1 cellular context compared by ENCODE assay signal in the genomic region with DNA sequence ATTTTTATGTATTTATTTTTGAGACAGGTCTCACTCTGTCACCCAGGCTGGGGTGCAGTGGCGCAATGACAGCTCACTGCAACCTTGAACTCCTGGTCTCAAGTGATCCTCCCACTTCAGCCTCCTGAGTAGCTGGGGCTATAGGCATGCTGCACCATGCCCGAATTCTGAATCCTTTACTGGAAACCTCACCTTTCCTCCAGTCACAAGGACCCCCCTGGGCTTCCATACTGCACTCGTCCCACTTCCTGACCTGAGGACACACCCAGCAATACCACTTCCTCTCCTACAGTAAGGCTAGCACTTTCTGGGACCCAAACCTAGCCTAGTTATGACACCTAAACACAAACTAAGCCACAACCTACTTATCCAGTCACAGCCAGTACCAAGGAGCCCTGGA.
TF ChIP-seq lines count a peak whose summit lies in the region.

No MANE protein-coding gene starts in this region.

TF ChIP-seq in K562, 482 proteins besides CTCF, POLR2A, EP300 and RAD21 (continued from another document and continues in another):
- TF ChIP-seq, protein P1, sequence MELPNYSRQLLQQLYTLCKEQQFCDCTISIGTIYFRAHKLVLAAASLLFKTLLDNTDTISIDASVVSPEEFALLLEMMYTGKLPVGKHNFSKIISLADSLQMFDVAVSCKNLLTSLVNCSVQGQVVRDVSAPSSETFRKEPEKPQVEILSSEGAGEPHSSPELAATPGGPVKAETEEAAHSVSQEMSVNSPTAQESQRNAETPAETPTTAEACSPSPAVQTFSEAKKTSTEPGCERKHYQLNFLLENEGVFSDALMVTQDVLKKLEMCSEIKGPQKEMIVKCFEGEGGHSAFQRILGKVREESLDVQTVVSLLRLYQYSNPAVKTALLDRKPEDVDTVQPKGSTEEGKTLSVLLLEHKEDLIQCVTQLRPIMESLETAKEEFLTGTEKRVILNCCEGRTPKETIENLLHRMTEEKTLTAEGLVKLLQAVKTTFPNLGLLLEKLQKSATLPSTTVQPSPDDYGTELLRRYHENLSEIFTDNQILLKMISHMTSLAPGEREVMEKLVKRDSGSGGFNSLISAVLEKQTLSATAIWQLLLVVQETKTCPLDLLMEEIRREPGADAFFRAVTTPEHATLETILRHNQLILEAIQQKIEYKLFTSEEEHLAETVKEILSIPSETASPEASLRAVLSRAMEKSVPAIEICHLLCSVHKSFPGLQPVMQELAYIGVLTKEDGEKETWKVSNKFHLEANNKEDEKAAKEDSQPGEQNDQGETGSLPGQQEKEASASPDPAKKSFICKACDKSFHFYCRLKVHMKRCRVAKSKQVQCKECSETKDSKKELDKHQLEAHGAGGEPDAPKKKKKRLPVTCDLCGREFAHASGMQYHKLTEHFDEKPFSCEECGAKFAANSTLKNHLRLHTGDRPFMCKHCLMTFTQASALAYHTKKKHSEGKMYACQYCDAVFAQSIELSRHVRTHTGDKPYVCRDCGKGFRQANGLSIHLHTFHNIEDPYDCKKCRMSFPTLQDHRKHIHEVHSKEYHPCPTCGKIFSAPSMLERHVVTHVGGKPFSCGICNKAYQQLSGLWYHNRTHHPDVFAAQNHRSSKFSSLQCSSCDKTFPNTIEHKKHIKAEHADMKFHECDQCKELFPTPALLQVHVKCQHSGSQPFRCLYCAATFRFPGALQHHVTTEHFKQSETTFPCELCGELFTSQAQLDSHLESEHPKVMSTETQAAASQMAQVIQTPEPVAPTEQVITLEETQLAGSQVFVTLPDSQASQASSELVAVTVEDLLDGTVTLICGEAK (IDR thresholded peaks at IDR 0.05), result peak; percentile 50; the same call in 1 of the 2 replicates
- TF ChIP-seq, protein P1 (CRISPR knock-in tag; IDR thresholded peaks at IDR 0.05), result no peak
- peak; percentile 64 for TF ChIP-seq GABPA (tag; conservative IDR thresholded peaks at IDR 0.05; ENCODE audit: low read depth)
- TF ChIP-seq, protein P2, sequence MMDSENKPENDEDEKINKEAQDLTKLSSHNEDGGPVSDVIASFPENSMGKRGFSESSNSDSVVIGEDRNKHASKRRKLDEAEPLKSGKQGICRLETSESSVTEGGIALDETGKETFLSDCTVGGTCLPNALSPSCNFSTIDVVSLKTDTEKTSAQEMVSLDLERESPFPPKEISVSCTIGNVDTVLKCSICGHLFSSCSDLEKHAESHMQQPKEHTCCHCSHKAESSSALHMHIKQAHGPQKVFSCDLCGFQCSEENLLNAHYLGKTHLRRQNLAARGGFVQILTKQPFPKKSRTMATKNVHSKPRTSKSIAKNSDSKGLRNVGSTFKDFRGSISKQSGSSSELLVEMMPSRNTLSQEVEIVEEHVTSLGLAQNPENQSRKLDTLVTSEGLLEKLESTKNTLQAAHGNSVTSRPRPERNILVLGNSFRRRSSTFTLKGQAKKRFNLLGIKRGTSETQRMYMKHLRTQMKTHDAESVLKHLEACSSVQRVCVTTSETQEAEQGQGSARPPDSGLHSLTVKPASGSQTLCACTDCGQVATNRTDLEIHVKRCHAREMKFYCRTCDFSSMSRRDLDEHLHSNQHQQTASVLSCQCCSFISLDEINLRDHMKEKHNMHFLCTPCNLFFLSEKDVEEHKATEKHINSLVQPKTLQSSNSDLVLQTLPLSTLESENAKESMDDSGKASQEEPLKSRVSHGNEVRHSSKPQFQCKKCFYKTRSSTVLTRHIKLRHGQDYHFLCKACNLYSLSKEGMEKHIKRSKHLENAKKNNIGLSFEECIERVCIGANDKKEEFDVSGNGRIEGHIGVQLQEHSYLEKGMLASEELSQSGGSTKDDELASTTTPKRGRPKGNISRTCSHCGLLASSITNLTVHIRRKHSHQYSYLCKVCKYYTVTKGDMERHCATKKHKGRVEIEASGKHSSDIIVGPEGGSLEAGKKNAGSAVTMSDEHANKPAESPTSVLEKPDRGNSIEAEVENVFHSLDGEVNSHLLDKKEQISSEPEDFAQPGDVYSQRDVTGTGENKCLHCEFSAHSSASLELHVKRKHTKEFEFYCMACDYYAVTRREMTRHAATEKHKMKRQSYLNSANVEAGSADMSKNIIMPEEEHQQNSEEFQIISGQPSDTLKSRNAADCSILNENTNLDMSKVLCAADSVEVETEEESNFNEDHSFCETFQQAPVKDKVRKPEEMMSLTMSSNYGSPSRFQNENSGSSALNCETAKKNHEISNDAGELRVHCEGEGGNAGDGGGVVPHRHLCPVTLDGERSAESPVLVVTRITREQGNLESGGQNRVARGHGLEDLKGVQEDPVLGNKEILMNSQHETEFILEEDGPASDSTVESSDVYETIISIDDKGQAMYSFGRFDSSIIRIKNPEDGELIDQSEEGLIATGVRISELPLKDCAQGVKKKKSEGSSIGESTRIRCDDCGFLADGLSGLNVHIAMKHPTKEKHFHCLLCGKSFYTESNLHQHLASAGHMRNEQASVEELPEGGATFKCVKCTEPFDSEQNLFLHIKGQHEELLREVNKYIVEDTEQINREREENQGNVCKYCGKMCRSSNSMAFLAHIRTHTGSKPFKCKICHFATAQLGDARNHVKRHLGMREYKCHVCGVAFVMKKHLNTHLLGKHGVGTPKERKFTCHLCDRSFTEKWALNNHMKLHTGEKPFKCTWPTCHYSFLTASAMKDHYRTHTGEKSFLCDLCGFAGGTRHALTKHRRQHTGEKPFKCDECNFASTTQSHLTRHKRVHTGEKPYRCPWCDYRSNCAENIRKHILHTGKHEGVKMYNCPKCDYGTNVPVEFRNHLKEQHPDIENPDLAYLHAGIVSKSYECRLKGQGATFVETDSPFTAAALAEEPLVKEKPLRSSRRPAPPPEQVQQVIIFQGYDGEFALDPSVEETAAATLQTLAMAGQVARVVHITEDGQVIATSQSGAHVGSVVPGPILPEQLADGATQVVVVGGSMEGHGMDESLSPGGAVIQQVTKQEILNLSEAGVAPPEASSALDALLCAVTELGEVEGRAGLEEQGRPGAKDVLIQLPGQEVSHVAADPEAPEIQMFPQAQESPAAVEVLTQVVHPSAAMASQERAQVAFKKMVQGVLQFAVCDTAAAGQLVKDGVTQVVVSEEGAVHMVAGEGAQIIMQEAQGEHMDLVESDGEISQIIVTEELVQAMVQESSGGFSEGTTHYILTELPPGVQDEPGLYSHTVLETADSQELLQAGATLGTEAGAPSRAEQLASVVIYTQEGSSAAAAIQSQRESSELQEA (IDR thresholded peaks at IDR 0.05; ENCODE audit: low read depth), result peak; percentile 84
- TF ChIP-seq, protein P3, sequence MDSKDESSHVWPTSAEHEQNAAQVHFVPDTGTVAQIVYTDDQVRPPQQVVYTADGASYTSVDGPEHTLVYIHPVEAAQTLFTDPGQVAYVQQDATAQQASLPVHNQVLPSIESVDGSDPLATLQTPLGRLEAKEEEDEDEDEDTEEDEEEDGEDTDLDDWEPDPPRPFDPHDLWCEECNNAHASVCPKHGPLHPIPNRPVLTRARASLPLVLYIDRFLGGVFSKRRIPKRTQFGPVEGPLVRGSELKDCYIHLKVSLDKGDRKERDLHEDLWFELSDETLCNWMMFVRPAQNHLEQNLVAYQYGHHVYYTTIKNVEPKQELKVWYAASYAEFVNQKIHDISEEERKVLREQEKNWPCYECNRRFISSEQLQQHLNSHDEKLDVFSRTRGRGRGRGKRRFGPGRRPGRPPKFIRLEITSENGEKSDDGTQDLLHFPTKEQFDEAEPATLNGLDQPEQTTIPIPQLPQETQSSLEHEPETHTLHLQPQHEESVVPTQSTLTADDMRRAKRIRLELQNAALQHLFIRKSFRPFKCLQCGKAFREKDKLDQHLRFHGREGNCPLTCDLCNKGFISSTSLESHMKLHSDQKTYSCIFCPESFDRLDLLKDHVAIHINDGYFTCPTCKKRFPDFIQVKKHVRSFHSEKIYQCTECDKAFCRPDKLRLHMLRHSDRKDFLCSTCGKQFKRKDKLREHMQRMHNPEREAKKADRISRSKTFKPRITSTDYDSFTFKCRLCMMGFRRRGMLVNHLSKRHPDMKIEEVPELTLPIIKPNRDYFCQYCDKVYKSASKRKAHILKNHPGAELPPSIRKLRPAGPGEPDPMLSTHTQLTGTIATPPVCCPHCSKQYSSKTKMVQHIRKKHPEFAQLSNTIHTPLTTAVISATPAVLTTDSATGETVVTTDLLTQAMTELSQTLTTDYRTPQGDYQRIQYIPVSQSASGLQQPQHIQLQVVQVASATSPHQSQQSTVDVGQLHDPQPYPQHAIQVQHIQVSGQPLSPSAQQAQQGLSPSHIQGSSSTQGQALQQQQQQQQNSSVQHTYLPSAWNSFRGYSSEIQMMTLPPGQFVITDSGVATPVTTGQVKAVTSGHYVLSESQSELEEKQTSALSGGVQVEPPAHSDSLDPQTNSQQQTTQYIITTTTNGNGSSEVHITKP (IDR thresholded peaks at IDR 0.05; ENCODE audit: partially characterized antibody), result peak; percentile 92
- TF ChIP-seq, protein P4, sequence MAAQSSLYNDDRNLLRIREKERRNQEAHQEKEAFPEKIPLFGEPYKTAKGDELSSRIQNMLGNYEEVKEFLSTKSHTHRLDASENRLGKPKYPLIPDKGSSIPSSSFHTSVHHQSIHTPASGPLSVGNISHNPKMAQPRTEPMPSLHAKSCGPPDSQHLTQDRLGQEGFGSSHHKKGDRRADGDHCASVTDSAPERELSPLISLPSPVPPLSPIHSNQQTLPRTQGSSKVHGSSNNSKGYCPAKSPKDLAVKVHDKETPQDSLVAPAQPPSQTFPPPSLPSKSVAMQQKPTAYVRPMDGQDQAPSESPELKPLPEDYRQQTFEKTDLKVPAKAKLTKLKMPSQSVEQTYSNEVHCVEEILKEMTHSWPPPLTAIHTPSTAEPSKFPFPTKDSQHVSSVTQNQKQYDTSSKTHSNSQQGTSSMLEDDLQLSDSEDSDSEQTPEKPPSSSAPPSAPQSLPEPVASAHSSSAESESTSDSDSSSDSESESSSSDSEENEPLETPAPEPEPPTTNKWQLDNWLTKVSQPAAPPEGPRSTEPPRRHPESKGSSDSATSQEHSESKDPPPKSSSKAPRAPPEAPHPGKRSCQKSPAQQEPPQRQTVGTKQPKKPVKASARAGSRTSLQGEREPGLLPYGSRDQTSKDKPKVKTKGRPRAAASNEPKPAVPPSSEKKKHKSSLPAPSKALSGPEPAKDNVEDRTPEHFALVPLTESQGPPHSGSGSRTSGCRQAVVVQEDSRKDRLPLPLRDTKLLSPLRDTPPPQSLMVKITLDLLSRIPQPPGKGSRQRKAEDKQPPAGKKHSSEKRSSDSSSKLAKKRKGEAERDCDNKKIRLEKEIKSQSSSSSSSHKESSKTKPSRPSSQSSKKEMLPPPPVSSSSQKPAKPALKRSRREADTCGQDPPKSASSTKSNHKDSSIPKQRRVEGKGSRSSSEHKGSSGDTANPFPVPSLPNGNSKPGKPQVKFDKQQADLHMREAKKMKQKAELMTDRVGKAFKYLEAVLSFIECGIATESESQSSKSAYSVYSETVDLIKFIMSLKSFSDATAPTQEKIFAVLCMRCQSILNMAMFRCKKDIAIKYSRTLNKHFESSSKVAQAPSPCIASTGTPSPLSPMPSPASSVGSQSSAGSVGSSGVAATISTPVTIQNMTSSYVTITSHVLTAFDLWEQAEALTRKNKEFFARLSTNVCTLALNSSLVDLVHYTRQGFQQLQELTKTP (IDR thresholded peaks at IDR 0.05; ENCODE audit: low read depth in 1 of 2, partially characterized antibody in 2 of 2), result peak in 1 of 2 experiments; percentile 31
